ENCODE assay signal across 17 cellular contexts in genomic region chr3:98839846-98840245, GRCh38.
A peak's percentile ranks its signal among the peaks of the same experiment; 100 is the strongest.
DNase-seq lines count a peak whose midpoint lies in the region; ATAC-seq and TF ChIP-seq lines count a peak whose summit lies in the region.
"Had no signal": no experiment of that assay in that cellular context is flagged by ENCODE, and none has a peak within 500 bp of the region (broad histone marks: within the 10 kb centered on the region; RNA-seq: fewer than 3 reads in every experiment).

No MANE protein-coding gene starts in this region.

- dilution Hi-C loops in IMR-90 (cut with HindIII; ENCODE audit: low sequenced_read_pairs, unreplicated experiment), result no loop called here

- H4K8ac ChIP-seq in IMR-90 (ENCODE audit: low read depth in 2 of 2, low read length in 2 of 2), result no peak overlapping the region

- H3K27ac ChIP-seq in IMR-90 (ENCODE audit: insufficient read depth, low read length) (no peak overlapping the region), brain microvascular endothelial cell (no peak overlapping the region)

- BruUV-seq in IMR-90 (replicated peaks; lab: Mats Ljungman, UMichigan), result no TSS peak

- no peak overlapping the region for H2BK20ac ChIP-seq in IMR-90 (ENCODE audit: low read depth, low read length)

- POLR2A ChIA-PET in IMR-90 (lab: Charles Lee; ENCODE audit: unreplicated experiment), result no interaction called here
- POLR2A ChIA-PET in naive thymus-derived CD8-positive, alpha-beta T cell (lab: Charles Lee), result no interaction called here

- no peak overlapping the region for H3K18ac ChIP-seq in IMR-90 (ENCODE audit: low read depth, low read length)

- peak overlapping the region; percentile 44; the same call in 1 of the 2 replicates for H3K4me2 ChIP-seq in IMR-90 (ENCODE audit: low read depth, low read length)
- H3K4me2 ChIP-seq: GM23338 had no signal

- TF ChIP-seq POLR2A in IMR-90 (IDR thresholded peaks at IDR 0.05; ENCODE audit: low read depth, low read length), result no peak

- H3K4ac ChIP-seq in IMR-90 (ENCODE audit: low read depth, low read length), result no peak overlapping the region

- H2BK15ac ChIP-seq in IMR-90 (ENCODE audit: low read depth, low read length), result no peak overlapping the region

- peak; percentile 50 for DNase-seq in A172 (ENCODE audit: low spot score)
- peak; percentile 67 for DNase-seq in IMR-90
- peak; percentile 44 for DNase-seq in brain microvascular endothelial cell
- peak; percentile 69 for DNase-seq in iris pigment epithelial cell (ENCODE audit: low read depth)
- no peak for DNase-seq in activated CD4-positive, alpha-beta T cell treated with anti-CD3 and anti-CD28 coated beads for 48 hours
- no peak for DNase-seq in naive thymus-derived CD8-positive, alpha-beta T cell
- no peak for DNase-seq in stimulated activated effector memory CD8-positive, alpha-beta T cell treated with anti-CD3 and anti-CD28 coated beads, Interleukin-12 subunit alpha, Interleukin-12 subunit beta, amount 100 ng/mL, for 72 hours (ENCODE audit: low spot score in 2 of 2)
- no peak for DNase-seq in G401 (ENCODE audit: low spot score)
- DNase-seq: C1 segment of cervical spinal cord, DND-41, NCI-H1436, NCI-H2029 treated with DMSO at 0.1 percent for 48 hours, NCI-H2171 treated with DMSO at 0.1 percent for 48 hours, NCI-H510A, NCI-H774, SHP77 treated with DMSO at 0.1 percent for 48 hours had no signal

- H2BK5ac ChIP-seq in IMR-90 (ENCODE audit: low read depth, low read length, poor library complexity, severe bottlenecking), result no peak overlapping the region

- H3K27ac Mint-ChIP-seq in naive thymus-derived CD8-positive, alpha-beta T cell, result no peak overlapping the region
- H3K27ac Mint-ChIP-seq in stimulated activated effector memory CD8-positive, alpha-beta T cell treated with anti-CD3 and anti-CD28 coated beads, Interleukin-12 subunit alpha, Interleukin-12 subunit beta, amount 100 ng/mL, for 72 hours, result no peak overlapping the region
- H3K27ac Mint-ChIP-seq: GM23338 had no signal

- peaks cover 0 to 3% (median 0%) of the 10 kb centered on the region in 3 donors for H3K36me3 Mint-ChIP-seq in naive thymus-derived CD8-positive, alpha-beta T cell
- H3K36me3 Mint-ChIP-seq in stimulated activated effector memory CD8-positive, alpha-beta T cell treated with anti-CD3 and anti-CD28 coated beads, Interleukin-12 subunit alpha, Interleukin-12 subunit beta, amount 100 ng/mL, for 72 hours, result no peaks in the 10 kb centered on the region

- no peak overlapping the region for H3K9ac ChIP-seq in IMR-90 (ENCODE audit: low read depth, low read length)

- H4K20me1 ChIP-seq in IMR-90 (ENCODE audit: insufficient read depth, low read length), result 0 out of 2 replicates have a peak, but pooled peaks cover 6% of the 10 kb centered on the region

- no peak overlapping the region for H2AFZ ChIP-seq in IMR-90 (replicated peaks; ENCODE audit: low read length, poor library complexity)
- H2AFZ ChIP-seq: GM23338 had no signal

- TF ChIP-seq RAD21 in IMR-90 (IDR thresholded peaks at IDR 0.05; ENCODE audit: low read length), result no peak

- no peaks in the 10 kb centered on the region for H3K9me3 ChIP-seq in IMR-90 (ENCODE audit: control insufficient read depth, insufficient read depth, low read length)

- H3K27me3 ChIP-seq in IMR-90 (ENCODE audit: control insufficient read depth, insufficient read depth, low read length) (no peaks in the 10 kb centered on the region), brain microvascular endothelial cell (replicated peaks) (no peaks in the 10 kb centered on the region)

- no peak overlapping the region for H3K14ac ChIP-seq in IMR-90 (replicated peaks; ENCODE audit: low read depth, low read length)

- TF ChIP-seq CTCF in IMR-90 (conservative IDR thresholded peaks at IDR 0.05; ENCODE audit: low read depth, low read length) (no peak), brain microvascular endothelial cell (IDR thresholded peaks at IDR 0.05; ENCODE audit: low read depth, low read length, missing control alignments) (no peak)

- H3K4me1 ChIP-seq in IMR-90 (ENCODE audit: control insufficient read depth, insufficient read depth, low read length), result no peaks in the 10 kb centered on the region

- H3K4me3 ChIP-seq in IMR-90 (ENCODE audit: insufficient read depth, low read depth, low read length), result no peak overlapping the region
- H3K4me3 ChIP-seq in brain microvascular endothelial cell (ENCODE audit: low read depth, low read length), result no peak overlapping the region
- H3K4me3 ChIP-seq: GM23338 had no signal

- H2BK120ac ChIP-seq in IMR-90 (ENCODE audit: low read depth, low read length), result no peak overlapping the region

- 89% methylated on average over 2 of the region's 3 CpGs; no CpG with 5 or more reads in 1 of the 2 experiments for WGBS in IMR-90 (ENCODE audit: extremely low coverage in 2 of 2, insufficient read length in 1 of 2), 2 experiments

- no peaks in the 10 kb centered on the region for H3K27me3 Mint-ChIP-seq in naive thymus-derived CD8-positive, alpha-beta T cell

- H2AK9ac ChIP-seq in IMR-90 (replicated peaks; ENCODE audit: low read depth, low read length, poor library complexity), result no peak overlapping the region

- H3K79me1 ChIP-seq in IMR-90 (ENCODE audit: low read depth in 1 of 2, low read length in 2 of 2), result peaks cover 11 to 18% of the 10 kb centered on the region in 2 experiments; a peak in 3 of 4 replicates

- intact Hi-C loops in IMR-90 (cut with micrococcal nuclease), result no loop called here

- H4K5ac ChIP-seq in IMR-90 (ENCODE audit: low read depth, low read length), result no peak overlapping the region

- in situ Hi-C loops in IMR-90 (cut with MboI; ENCODE audit: low sequenced_read_pairs) (no loop called here), brain microvascular endothelial cell (cut with HindIII; ENCODE audit: low pct_ligation_motif_present, low sequenced_read_pairs) (no loop called here), G401 (cut with HindIII; ENCODE audit: low sequenced_read_pairs) (no loop called here)

- H3K9me3 Mint-ChIP-seq in naive thymus-derived CD8-positive, alpha-beta T cell, result peaks cover 0 to 8% (median 3%) of the 10 kb centered on the region in 9 donors
- H3K9me3 Mint-ChIP-seq in stimulated activated effector memory CD8-positive, alpha-beta T cell treated with anti-CD3 and anti-CD28 coated beads, Interleukin-12 subunit alpha, Interleukin-12 subunit beta, amount 100 ng/mL, for 72 hours, result peaks cover 2% of the 10 kb centered on the region

- peak; percentile 54 for ATAC-seq in IMR-90 (ENCODE audit: low read depth)
- no peak for ATAC-seq in naive thymus-derived CD8-positive, alpha-beta T cell
- no peak for ATAC-seq in stimulated activated effector memory CD8-positive, alpha-beta T cell treated with anti-CD3 and anti-CD28 coated beads, Interleukin-12 subunit alpha, Interleukin-12 subunit beta, amount 100 ng/mL, for 72 hours
- ATAC-seq: GM23338 had no signal

- peaks cover 3% of the 10 kb centered on the region for H3K9me1 ChIP-seq in IMR-90 (ENCODE audit: insufficient read depth, low read length)

- H4K91ac ChIP-seq in IMR-90 (ENCODE audit: insufficient read depth, low read depth, low read length), result no peak overlapping the region

- peaks cover 0 to 2% (median under 1%) of the 10 kb centered on the region in 4 donors for H3K4me1 Mint-ChIP-seq in naive thymus-derived CD8-positive, alpha-beta T cell
- H3K4me1 Mint-ChIP-seq in stimulated activated effector memory CD8-positive, alpha-beta T cell treated with anti-CD3 and anti-CD28 coated beads, Interleukin-12 subunit alpha, Interleukin-12 subunit beta, amount 100 ng/mL, for 72 hours, result peaks cover 5% of the 10 kb centered on the region
- H3K4me1 Mint-ChIP-seq: GM23338 had no signal

- H3K56ac ChIP-seq in IMR-90 (ENCODE audit: extremely low read depth, insufficient read depth, low read length), result no peak overlapping the region

- CTCF ChIA-PET in IMR-90 (lab: Yijun Ruan, JAX), result no interaction called here

- H3K36me3 ChIP-seq in IMR-90 (ENCODE audit: control insufficient read depth, insufficient read depth, low read length) (peaks cover 3% of the 10 kb centered on the region), brain microvascular endothelial cell (replicated peaks) (peaks cover 20% of the 10 kb centered on the region)

- H2AK5ac ChIP-seq in IMR-90 (ENCODE audit: low read depth, low read length), result no peak overlapping the region

- H3K4me3 Mint-ChIP-seq in naive thymus-derived CD8-positive, alpha-beta T cell, result no peak overlapping the region
- no peak overlapping the region for H3K4me3 Mint-ChIP-seq in stimulated activated effector memory CD8-positive, alpha-beta T cell treated with anti-CD3 and anti-CD28 coated beads, Interleukin-12 subunit alpha, Interleukin-12 subunit beta, amount 100 ng/mL, for 72 hours
- H3K4me3 Mint-ChIP-seq: GM23338 had no signal

- no peak overlapping the region for H3K23ac ChIP-seq in IMR-90 (ENCODE audit: low read depth, low read length)

TF ChIP-seq in IMR-90, 13 proteins besides CTCF, POLR2A, EP300 and RAD21 (continues in another document):
- TF ChIP-seq FOS (IDR thresholded peaks at IDR 0.05; ENCODE audit: low read depth, low read length) (no peak), USF2 (IDR thresholded peaks at IDR 0.05; ENCODE audit: low read depth, low read length) (no peak), NFE2L2 (IDR thresholded peaks at IDR 0.05; ENCODE audit: low read depth, low read length) (no peak), CEBPB (IDR thresholded peaks at IDR 0.05; ENCODE audit: low read depth, low read length) (no peak), RCOR1 (IDR thresholded peaks at IDR 0.05; ENCODE audit: insufficient replicate concordance, low read length) (no peak), MXI1 (IDR thresholded peaks at IDR 0.05; ENCODE audit: borderline replicate concordance, low read depth, low read length) (no peak), MAFK (IDR thresholded peaks at IDR 0.05; ENCODE audit: low read depth, low read length) (no peak), BHLHE40 (IDR thresholded peaks at IDR 0.05; ENCODE audit: low read depth, low read length) (no peak), RFX5 (IDR thresholded peaks at IDR 0.05; ENCODE audit: low read depth, low read length) (no peak)
- TF ChIP-seq, protein P1, sequence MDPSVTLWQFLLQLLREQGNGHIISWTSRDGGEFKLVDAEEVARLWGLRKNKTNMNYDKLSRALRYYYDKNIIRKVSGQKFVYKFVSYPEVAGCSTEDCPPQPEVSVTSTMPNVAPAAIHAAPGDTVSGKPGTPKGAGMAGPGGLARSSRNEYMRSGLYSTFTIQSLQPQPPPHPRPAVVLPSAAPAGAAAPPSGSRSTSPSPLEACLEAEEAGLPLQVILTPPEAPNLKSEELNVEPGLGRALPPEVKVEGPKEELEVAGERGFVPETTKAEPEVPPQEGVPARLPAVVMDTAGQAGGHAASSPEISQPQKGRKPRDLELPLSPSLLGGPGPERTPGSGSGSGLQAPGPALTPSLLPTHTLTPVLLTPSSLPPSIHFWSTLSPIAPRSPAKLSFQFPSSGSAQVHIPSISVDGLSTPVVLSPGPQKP (IDR thresholded peaks at IDR 0.05; ENCODE audit: borderline replicate concordance, low read depth, low read length), result no peak

Comparison
In these comparisons a context has a peak if more than half of its experiments do, and no peak if none do; other contexts are left out.
1. DNase-seq: peak in A172 (single experiment), IMR-90 (single experiment), brain microvascular endothelial cell (single experiment) and iris pigment epithelial cell (single experiment); none in activated CD4-positive, alpha-beta T cell treated with anti-CD3 and anti-CD28 coated beads for 48 hours (single experiment), naive thymus-derived CD8-positive, alpha-beta T cell (0 of 10), stimulated activated effector memory CD8-positive, alpha-beta T cell treated with anti-CD3 and anti-CD28 coated beads, Interleukin-12 subunit alpha, Interleukin-12 subunit beta, amount 100 ng/mL, for 72 hours (0 of 2) and G401 (single experiment).